ENCODE assay signal across 10 cellular contexts in the genomic region with DNA sequence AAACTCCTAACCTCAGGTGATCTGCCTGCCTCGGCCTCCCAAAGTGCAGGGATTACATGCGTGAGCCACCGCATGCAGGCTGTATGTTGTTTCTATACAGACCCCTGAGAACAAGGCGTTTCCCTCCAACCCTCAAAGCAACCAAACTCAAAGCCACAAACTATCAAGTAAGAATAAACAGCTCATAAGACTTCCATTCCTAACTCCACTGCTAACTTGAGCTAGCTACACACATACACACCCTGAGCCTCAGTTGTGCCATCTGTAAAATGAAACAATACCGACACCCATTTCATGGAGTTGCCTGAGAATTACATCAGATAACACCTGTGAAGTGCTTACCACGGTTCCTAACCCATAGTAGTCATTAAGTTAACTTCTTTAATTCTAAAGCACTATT.
DNase-seq lines count a peak whose midpoint lies in the region; ATAC-seq and TF ChIP-seq lines count a peak whose summit lies in the region.
"Had no signal": no experiment of that assay in that cellular context is flagged by ENCODE, and none has a peak within 500 bp of the region (broad histone marks: within the 10 kb centered on the region; RNA-seq: fewer than 3 reads in every experiment).

No MANE protein-coding gene starts in this region.

- in situ Hi-C loops in HAP-1 (cut with MboI; ENCODE audit: low sequenced_read_pairs): no loop called here

- H3K27me3 Mint-ChIP-seq in activated CD4-positive, alpha-beta T cell treated with anti-CD3 and anti-CD28 coated beads, Interleukin-2, amount 10 ng/mL, durations not matched to agents 7 days and 5 days: no peaks in the 10 kb centered on the region
- H3K27me3 Mint-ChIP-seq in T-cell: no peaks in the 10 kb centered on the region
- H3K27me3 Mint-ChIP-seq in stimulated activated naive CD8-positive, alpha-beta T cell treated with anti-CD3 and anti-CD28 coated beads, Interleukin-15, amount 100 ng/mL, for 72 hours: no peaks in the 10 kb centered on the region

- CTCF ChIA-PET in activated CD4-positive, alpha-beta T cell treated with anti-CD3 and anti-CD28 coated beads, Interleukin-2, amount 10 ng/mL, durations not matched to agents 7 days and 5 days (lab: Charles Lee): interaction anchor here (0.6 to 1.0 kb wide), 3 partner anchors 32 to 564 kb away, joined by 3 read pairs; no protein-coding TSS in a partner anchor
- CTCF ChIA-PET in T-cell (lab: Charles Lee): interaction anchor here (0.6 to 1.4 kb wide), 3 partner anchors 21 to 71 kb away, joined by 3 to 4 read pairs (median 3); no protein-coding TSS in a partner anchor

- POLR2A ChIA-PET in activated CD4-positive, alpha-beta T cell treated with anti-CD3 and anti-CD28 coated beads, Interleukin-2, amount 10 ng/mL, durations not matched to agents 7 days and 5 days (lab: Charles Lee): no interaction called here
- POLR2A ChIA-PET in T-cell (lab: Charles Lee): interaction anchor here in 1 of 2 donors (0.6 kb wide), 1 partner anchor 9 kb away, joined by 4 read pairs; no protein-coding TSS in a partner anchor

- H4K20me1 ChIP-seq in hepatocyte (ENCODE audit: insufficient read depth, poor library complexity, severe bottlenecking): no peaks in the 10 kb centered on the region

- H3K4me1 ChIP-seq in hepatocyte (ENCODE audit: insufficient read depth) (peaks cover 49% of the 10 kb centered on the region), HAP-1 (peaks cover 21% of the 10 kb centered on the region)

- WGBS in hepatocyte (ENCODE audit: low lambda C conversion rate, missing lambda C conversion rate): 89% methylated on average over 6 of the region's 6 CpGs

- H3K79me2 ChIP-seq in hepatocyte: peaks cover 65% of the 10 kb centered on the region

- peak; percentile 36 for DNase-seq in activated CD4-positive, alpha-beta T cell treated with anti-CD3 and anti-CD28 coated beads, Interleukin-2, amount 10 ng/mL, durations not matched to agents 7 days and 5 days
- no peak for DNase-seq in activated CD4-positive, alpha-beta T cell treated with anti-CD3 and anti-CD28 coated beads for 48 hours
- DNase-seq in T-cell: no peak
- no peak for DNase-seq in hepatocyte (ENCODE audit: low spot score)
- DNase-seq in stimulated activated naive CD8-positive, alpha-beta T cell treated with anti-CD3 and anti-CD28 coated beads, Interleukin-15, amount 100 ng/mL, for 72 hours: peak; percentile 27 to 46
- DNase-seq in 8988T: no peak
- no peak for DNase-seq in HAP-1 (ENCODE audit: low spot score in 2 of 2)
- DNase-seq in NCI-H1092 treated with DMSO at 0.1 percent for 48 hours (lab: John Stamatoyannopoulos, UW): no peak
- DNase-seq: brain microvascular endothelial cell, psoas muscle had no signal

- H3K4me3 Mint-ChIP-seq in activated CD4-positive, alpha-beta T cell treated with anti-CD3 and anti-CD28 coated beads, Interleukin-2, amount 10 ng/mL, durations not matched to agents 7 days and 5 days: peak overlapping the region; percentile 39
- H3K4me3 Mint-ChIP-seq in T-cell: peak overlapping the region; percentile 48 to 64 (median 52)
- peak overlapping the region; percentile 46 to 67 for H3K4me3 Mint-ChIP-seq in stimulated activated naive CD8-positive, alpha-beta T cell treated with anti-CD3 and anti-CD28 coated beads, Interleukin-15, amount 100 ng/mL, for 72 hours

- no peak overlapping the region for H3K4me2 ChIP-seq in hepatocyte

- peaks cover 91% of the 10 kb centered on the region for H3K4me1 Mint-ChIP-seq in activated CD4-positive, alpha-beta T cell treated with anti-CD3 and anti-CD28 coated beads, Interleukin-2, amount 10 ng/mL, durations not matched to agents 7 days and 5 days
- peaks cover 90 to 99% (median 92%) of the 10 kb centered on the region in 3 donors for H3K4me1 Mint-ChIP-seq in T-cell
- peaks cover 99% of the 10 kb centered on the region for H3K4me1 Mint-ChIP-seq in stimulated activated naive CD8-positive, alpha-beta T cell treated with anti-CD3 and anti-CD28 coated beads, Interleukin-15, amount 100 ng/mL, for 72 hours

- H3K9me2 ChIP-seq in hepatocyte (replicated peaks; ENCODE audit: insufficient read depth): no peaks in the 10 kb centered on the region

- ATAC-seq in T-cell (replicated peaks in 1 of 4): no peak
- peak; percentile 67 for ATAC-seq in stimulated activated naive CD8-positive, alpha-beta T cell treated with anti-CD3 and anti-CD28 coated beads, Interleukin-15, amount 100 ng/mL, for 72 hours
- ATAC-seq: psoas muscle had no signal

- H3K4me3 ChIP-seq in hepatocyte (no peak overlapping the region), HAP-1 (no peak overlapping the region)
- H3K4me3 ChIP-seq: psoas muscle had no signal

- H3K27ac ChIP-seq in hepatocyte: peak overlapping the region; percentile 55
- H3K27ac ChIP-seq: brain microvascular endothelial cell, psoas muscle had no signal

- H3K27ac Mint-ChIP-seq in activated CD4-positive, alpha-beta T cell treated with anti-CD3 and anti-CD28 coated beads, Interleukin-2, amount 10 ng/mL, durations not matched to agents 7 days and 5 days: peak overlapping the region; percentile 83
- peak overlapping the region; percentile 88 to 93 for H3K27ac Mint-ChIP-seq in T-cell
- peak overlapping the region; percentile 99 to 100 for H3K27ac Mint-ChIP-seq in stimulated activated naive CD8-positive, alpha-beta T cell treated with anti-CD3 and anti-CD28 coated beads, Interleukin-15, amount 100 ng/mL, for 72 hours

- no peaks in the 10 kb centered on the region for H3K9me3 Mint-ChIP-seq in activated CD4-positive, alpha-beta T cell treated with anti-CD3 and anti-CD28 coated beads, Interleukin-2, amount 10 ng/mL, durations not matched to agents 7 days and 5 days
- H3K9me3 Mint-ChIP-seq in T-cell: no peaks in the 10 kb centered on the region
- no peaks in the 10 kb centered on the region for H3K9me3 Mint-ChIP-seq in stimulated activated naive CD8-positive, alpha-beta T cell treated with anti-CD3 and anti-CD28 coated beads, Interleukin-15, amount 100 ng/mL, for 72 hours

- no peak for TF ChIP-seq CTCF in hepatocyte (IDR thresholded peaks at IDR 0.05; ENCODE audit: poor library complexity)

- H3K36me3 Mint-ChIP-seq in activated CD4-positive, alpha-beta T cell treated with anti-CD3 and anti-CD28 coated beads, Interleukin-2, amount 10 ng/mL, durations not matched to agents 7 days and 5 days (ENCODE audit: low read depth): peaks cover 65% of the 10 kb centered on the region
- peaks cover 22% of the 10 kb centered on the region for H3K36me3 Mint-ChIP-seq in T-cell

- no peaks in the 10 kb centered on the region for H3K36me3 ChIP-seq in hepatocyte (replicated peaks; ENCODE audit: insufficient read depth, low read depth)
- H3K36me3 ChIP-seq in HAP-1 (replicated peaks): no peaks in the 10 kb centered on the region
- H3K36me3 ChIP-seq: brain microvascular endothelial cell had no signal

- H2AFZ ChIP-seq in hepatocyte: no peak overlapping the region

- H3K9me3 ChIP-seq in hepatocyte (ENCODE audit: low read depth) (no peaks in the 10 kb centered on the region), HAP-1 (no peaks in the 10 kb centered on the region)
- H3K9me3 ChIP-seq: psoas muscle had no signal

- H3K27me3 ChIP-seq in hepatocyte (no peaks in the 10 kb centered on the region), HAP-1 (ENCODE audit: low read depth) (no peaks in the 10 kb centered on the region)
- H3K27me3 ChIP-seq: brain microvascular endothelial cell had no signal

Comparison
In these comparisons a context has a peak if more than half of its experiments do, and no peak if none do; other contexts are left out.
1. DNase-seq: peak in activated CD4-positive, alpha-beta T cell treated with anti-CD3 and anti-CD28 coated beads, Interleukin-2, amount 10 ng/mL, durations not matched to agents 7 days and 5 days (single experiment) and stimulated activated naive CD8-positive, alpha-beta T cell treated with anti-CD3 and anti-CD28 coated beads, Interleukin-15, amount 100 ng/mL, for 72 hours (2 of 2); none in activated CD4-positive, alpha-beta T cell treated with anti-CD3 and anti-CD28 coated beads for 48 hours (single experiment), T-cell (0 of 34), hepatocyte (single experiment), 8988T (single experiment), HAP-1 (0 of 2) and NCI-H1092 treated with DMSO at 0.1 percent for 48 hours (single experiment).
2. Peak in every context shown above with its lines, with median percentiles within 50 percentile points of each other: H3K27ac Mint-ChIP-seq and H3K4me3 Mint-ChIP-seq.